2 cellular contexts compared by ENCODE assay signal in the genomic region with DNA sequence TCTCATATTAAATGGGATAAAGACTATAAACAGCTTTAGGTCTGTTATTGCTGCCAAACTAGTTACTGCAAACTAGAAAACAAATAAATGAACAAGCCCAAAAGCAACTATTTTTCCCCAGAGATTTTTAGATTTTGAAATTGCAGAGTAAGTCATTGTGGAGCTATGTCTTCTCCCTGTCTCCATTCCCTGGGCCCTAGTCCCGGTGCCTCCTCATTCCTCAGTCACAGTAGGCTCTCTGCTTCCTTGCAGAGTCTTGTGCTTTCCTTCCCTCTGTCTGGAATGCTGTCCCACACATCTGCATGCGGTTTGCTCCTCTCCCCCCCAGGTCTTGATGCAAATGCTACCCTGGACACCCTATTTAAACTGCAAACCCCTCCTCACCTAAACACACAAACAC.
TF ChIP-seq lines count a peak whose summit lies in the region.

No MANE protein-coding gene starts in this region.

TF ChIP-seq in GM23338, 12 proteins besides CTCF, POLR2A, EP300 and RAD21 (continued from another document):
- TF ChIP-seq JUNB (IDR thresholded peaks at IDR 0.05; ENCODE audit: unreplicated experiment) (no peak), NANOG (IDR thresholded peaks at IDR 0.05; ENCODE audit: borderline replicate concordance) (no peak)

TF ChIP-seq in WTC11, 78 proteins besides CTCF, POLR2A, EP300 and RAD21 (continued from another document):
- TF ChIP-seq, protein P1, sequence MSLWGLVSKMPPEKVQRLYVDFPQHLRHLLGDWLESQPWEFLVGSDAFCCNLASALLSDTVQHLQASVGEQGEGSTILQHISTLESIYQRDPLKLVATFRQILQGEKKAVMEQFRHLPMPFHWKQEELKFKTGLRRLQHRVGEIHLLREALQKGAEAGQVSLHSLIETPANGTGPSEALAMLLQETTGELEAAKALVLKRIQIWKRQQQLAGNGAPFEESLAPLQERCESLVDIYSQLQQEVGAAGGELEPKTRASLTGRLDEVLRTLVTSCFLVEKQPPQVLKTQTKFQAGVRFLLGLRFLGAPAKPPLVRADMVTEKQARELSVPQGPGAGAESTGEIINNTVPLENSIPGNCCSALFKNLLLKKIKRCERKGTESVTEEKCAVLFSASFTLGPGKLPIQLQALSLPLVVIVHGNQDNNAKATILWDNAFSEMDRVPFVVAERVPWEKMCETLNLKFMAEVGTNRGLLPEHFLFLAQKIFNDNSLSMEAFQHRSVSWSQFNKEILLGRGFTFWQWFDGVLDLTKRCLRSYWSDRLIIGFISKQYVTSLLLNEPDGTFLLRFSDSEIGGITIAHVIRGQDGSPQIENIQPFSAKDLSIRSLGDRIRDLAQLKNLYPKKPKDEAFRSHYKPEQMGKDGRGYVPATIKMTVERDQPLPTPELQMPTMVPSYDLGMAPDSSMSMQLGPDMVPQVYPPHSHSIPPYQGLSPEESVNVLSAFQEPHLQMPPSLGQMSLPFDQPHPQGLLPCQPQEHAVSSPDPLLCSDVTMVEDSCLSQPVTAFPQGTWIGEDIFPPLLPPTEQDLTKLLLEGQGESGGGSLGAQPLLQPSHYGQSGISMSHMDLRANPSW (CRISPR knock-in tag; conservative IDR thresholded peaks at IDR 0.05; ENCODE audit: low read depth) = no peak
- TF ChIP-seq KAT7 (CRISPR knock-in tag; IDR thresholded peaks at IDR 0.05; ENCODE audit: borderline replicate concordance) (no peak), ESRRA (CRISPR knock-in tag; IDR thresholded peaks at IDR 0.05; ENCODE audit: borderline replicate concordance) (no peak), FOXP1 (CRISPR knock-in tag; IDR thresholded peaks at IDR 0.05; ENCODE audit: borderline replicate concordance) (no peak)
